2 cellular contexts compared by ENCODE assay signal in genomic region chr6:16742116-16742515, GRCh38.
TF ChIP-seq lines count a peak whose summit lies in the region.

No MANE protein-coding gene starts in this region.

TF ChIP-seq in SK-N-SH, 30 proteins besides CTCF, POLR2A, EP300 and RAD21 (continued from another document):
- TF ChIP-seq SIN3A (IDR thresholded peaks at IDR 0.05; ENCODE audit: borderline replicate concordance, low read depth, low read length) = no peak
- no peak for TF ChIP-seq GABPA (IDR thresholded peaks at IDR 0.05; ENCODE audit: low read depth)
- TF ChIP-seq GATA2 (CRISPR knock-in tag; IDR thresholded peaks at IDR 0.05) = no peak
- no peak for TF ChIP-seq MEF2A (IDR thresholded peaks at IDR 0.05; ENCODE audit: borderline replicate concordance, low read depth)
- TF ChIP-seq, protein P1, sequence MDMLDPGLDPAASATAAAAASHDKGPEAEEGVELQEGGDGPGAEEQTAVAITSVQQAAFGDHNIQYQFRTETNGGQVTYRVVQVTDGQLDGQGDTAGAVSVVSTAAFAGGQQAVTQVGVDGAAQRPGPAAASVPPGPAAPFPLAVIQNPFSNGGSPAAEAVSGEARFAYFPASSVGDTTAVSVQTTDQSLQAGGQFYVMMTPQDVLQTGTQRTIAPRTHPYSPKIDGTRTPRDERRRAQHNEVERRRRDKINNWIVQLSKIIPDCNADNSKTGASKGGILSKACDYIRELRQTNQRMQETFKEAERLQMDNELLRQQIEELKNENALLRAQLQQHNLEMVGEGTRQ (IDR thresholded peaks at IDR 0.05; ENCODE audit: borderline replicate concordance, low read depth, low read length) = no peak
- TF ChIP-seq RFX5 (IDR thresholded peaks at IDR 0.05; ENCODE audit: low read length) = no peak
- TF ChIP-seq IRF3 (IDR thresholded peaks at IDR 0.05; ENCODE audit: low read depth, low read length) = no peak
- TF ChIP-seq, protein P2, sequence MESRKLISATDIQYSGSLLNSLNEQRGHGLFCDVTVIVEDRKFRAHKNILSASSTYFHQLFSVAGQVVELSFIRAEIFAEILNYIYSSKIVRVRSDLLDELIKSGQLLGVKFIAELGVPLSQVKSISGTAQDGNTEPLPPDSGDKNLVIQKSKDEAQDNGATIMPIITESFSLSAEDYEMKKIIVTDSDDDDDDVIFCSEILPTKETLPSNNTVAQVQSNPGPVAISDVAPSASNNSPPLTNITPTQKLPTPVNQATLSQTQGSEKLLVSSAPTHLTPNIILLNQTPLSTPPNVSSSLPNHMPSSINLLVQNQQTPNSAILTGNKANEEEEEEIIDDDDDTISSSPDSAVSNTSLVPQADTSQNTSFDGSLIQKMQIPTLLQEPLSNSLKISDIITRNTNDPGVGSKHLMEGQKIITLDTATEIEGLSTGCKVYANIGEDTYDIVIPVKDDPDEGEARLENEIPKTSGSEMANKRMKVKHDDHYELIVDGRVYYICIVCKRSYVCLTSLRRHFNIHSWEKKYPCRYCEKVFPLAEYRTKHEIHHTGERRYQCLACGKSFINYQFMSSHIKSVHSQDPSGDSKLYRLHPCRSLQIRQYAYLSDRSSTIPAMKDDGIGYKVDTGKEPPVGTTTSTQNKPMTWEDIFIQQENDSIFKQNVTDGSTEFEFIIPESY (IDR thresholded peaks at IDR 0.05; ENCODE audit: borderline replicate concordance, low read depth) = no peak
- TF ChIP-seq, protein P3, sequence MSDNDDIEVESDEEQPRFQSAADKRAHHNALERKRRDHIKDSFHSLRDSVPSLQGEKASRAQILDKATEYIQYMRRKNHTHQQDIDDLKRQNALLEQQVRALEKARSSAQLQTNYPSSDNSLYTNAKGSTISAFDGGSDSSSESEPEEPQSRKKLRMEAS (IDR thresholded peaks at IDR 0.05; ENCODE audit: low read depth) = no peak
- TF ChIP-seq RXRA (IDR thresholded peaks at IDR 0.05; ENCODE audit: borderline replicate concordance, low read depth) = no peak

TF ChIP-seq in SK-N-SH treated with all-trans-retinoic acid at 6 μM for 48 hours, 23 proteins besides CTCF, POLR2A, EP300 and RAD21:
- TF ChIP-seq, protein P4, sequence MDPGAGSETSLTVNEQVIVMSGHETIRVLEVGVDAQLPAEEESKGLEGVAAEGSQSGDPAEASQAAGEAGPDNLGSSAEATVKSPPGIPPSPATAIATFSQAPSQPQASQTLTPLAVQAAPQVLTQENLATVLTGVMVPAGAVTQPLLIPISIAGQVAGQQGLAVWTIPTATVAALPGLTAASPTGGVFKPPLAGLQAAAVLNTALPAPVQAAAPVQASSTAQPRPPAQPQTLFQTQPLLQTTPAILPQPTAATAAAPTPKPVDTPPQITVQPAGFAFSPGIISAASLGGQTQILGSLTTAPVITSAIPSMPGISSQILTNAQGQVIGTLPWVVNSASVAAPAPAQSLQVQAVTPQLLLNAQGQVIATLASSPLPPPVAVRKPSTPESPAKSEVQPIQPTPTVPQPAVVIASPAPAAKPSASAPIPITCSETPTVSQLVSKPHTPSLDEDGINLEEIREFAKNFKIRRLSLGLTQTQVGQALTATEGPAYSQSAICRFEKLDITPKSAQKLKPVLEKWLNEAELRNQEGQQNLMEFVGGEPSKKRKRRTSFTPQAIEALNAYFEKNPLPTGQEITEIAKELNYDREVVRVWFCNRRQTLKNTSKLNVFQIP (CRISPR knock-in tag; IDR thresholded peaks at IDR 0.05; ENCODE audit: borderline replicate concordance, low read depth) = no peak
- TF ChIP-seq ZC3H10 (CRISPR knock-in tag; IDR thresholded peaks at IDR 0.05) = no peak
- no peak for TF ChIP-seq ESRRG (CRISPR knock-in tag; IDR thresholded peaks at IDR 0.05)
- no peak for TF ChIP-seq ISL1 (CRISPR knock-in tag; IDR thresholded peaks at IDR 0.05)
- no peak for TF ChIP-seq OSR1 (CRISPR knock-in tag; IDR thresholded peaks at IDR 0.05)
- TF ChIP-seq TCF4 (CRISPR knock-in tag; IDR thresholded peaks at IDR 0.05; ENCODE audit: borderline replicate concordance) = no peak
- no peak for TF ChIP-seq ZNF565 (CRISPR knock-in tag; conservative IDR thresholded peaks at IDR 0.05; ENCODE audit: low read depth)
- TF ChIP-seq, protein P5, sequence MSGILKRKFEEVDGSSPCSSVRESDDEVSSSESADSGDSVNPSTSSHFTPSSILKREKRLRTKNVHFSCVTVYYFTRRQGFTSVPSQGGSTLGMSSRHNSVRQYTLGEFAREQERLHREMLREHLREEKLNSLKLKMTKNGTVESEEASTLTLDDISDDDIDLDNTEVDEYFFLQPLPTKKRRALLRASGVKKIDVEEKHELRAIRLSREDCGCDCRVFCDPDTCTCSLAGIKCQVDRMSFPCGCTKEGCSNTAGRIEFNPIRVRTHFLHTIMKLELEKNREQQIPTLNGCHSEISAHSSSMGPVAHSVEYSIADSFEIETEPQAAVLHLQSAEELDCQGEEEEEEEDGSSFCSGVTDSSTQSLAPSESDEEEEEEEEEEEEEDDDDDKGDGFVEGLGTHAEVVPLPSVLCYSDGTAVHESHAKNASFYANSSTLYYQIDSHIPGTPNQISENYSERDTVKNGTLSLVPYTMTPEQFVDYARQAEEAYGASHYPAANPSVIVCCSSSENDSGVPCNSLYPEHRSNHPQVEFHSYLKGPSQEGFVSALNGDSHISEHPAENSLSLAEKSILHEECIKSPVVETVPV (CRISPR knock-in tag; IDR thresholded peaks at IDR 0.05) = no peak
- TF ChIP-seq BACH2 (CRISPR knock-in tag; IDR thresholded peaks at IDR 0.05; ENCODE audit: borderline replicate concordance) = no peak
- TF ChIP-seq ARNTL (CRISPR knock-in tag; IDR thresholded peaks at IDR 0.05; ENCODE audit: borderline replicate concordance, low read depth) = no peak
- no peak for TF ChIP-seq SNAI2 (CRISPR knock-in tag; IDR thresholded peaks at IDR 0.05)
- no peak for TF ChIP-seq CSDC2 (CRISPR knock-in tag; IDR thresholded peaks at IDR 0.05)
- TF ChIP-seq ZFP3 (CRISPR knock-in tag; IDR thresholded peaks at IDR 0.05) = no peak
- TF ChIP-seq PPARA (CRISPR knock-in tag; IDR thresholded peaks at IDR 0.05; ENCODE audit: borderline replicate concordance) = no peak
- TF ChIP-seq ZNF70 (CRISPR knock-in tag; IDR thresholded peaks at IDR 0.05) = no peak
- TF ChIP-seq, protein P6, sequence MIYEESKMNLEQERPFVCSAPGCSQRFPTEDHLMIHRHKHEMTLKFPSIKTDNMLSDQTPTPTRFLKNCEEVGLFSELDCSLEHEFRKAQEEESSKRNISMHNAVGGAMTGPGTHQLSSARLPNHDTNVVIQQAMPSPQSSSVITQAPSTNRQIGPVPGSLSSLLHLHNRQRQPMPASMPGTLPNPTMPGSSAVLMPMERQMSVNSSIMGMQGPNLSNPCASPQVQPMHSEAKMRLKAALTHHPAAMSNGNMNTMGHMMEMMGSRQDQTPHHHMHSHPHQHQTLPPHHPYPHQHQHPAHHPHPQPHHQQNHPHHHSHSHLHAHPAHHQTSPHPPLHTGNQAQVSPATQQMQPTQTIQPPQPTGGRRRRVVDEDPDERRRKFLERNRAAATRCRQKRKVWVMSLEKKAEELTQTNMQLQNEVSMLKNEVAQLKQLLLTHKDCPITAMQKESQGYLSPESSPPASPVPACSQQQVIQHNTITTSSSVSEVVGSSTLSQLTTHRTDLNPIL (CRISPR knock-in tag; IDR thresholded peaks at IDR 0.05; ENCODE audit: low read depth) = no peak
- no peak for TF ChIP-seq RARB (CRISPR knock-in tag; IDR thresholded peaks at IDR 0.05)
TF ChIP-seq in SK-N-SH treated with all-trans-retinoic acid at 6 μM for 48 hours: peak in this region for 0.
